Comparison of ENCODE assay signal across 27 cellular contexts in genomic region chr12:132480620-132481132, GRCh38.
"Had no signal": no experiment of that assay in that cellular context is flagged by ENCODE, and none has a peak within 500 bp of the region (broad histone marks: within the 10 kb centered on the region; RNA-seq: fewer than 3 reads in every experiment).

No MANE protein-coding gene starts in this region.

- H3K9ac ChIP-seq: neural progenitor cell had no signal

- H3K4me3 Mint-ChIP-seq: activated naive CD4-positive, alpha-beta T cell treated with anti-CD3 and anti-CD28 coated beads, Interleukin-2, amount 10 ng/mL, durations not matched to agents 7 days and 5 days; activated naive CD8-positive, alpha-beta T cell treated with anti-CD3 and anti-CD28 coated beads, Interleukin-2, amount 10 ng/mL, durations not matched to agents 7 days and 5 days; activated T-helper 1 cell treated with anti-CD3 and anti-CD28 coated beads, Interleukin-12 subunit alpha, Interleukin-12 subunit beta, Interleukin-2, Interleukin-4 antibody, amounts not matched to agents 30 ng/mL and 10 ng/mL and 1 ng/mL, durations not matched to agents 14 hours and 24 hours and 36 hours; brain; natural killer cell; stimulated activated effector memory CD8-positive, alpha-beta T cell treated with anti-CD3 and anti-CD28 coated beads, Interleukin-12 subunit alpha, Interleukin-12 subunit beta, amount 100 ng/mL, for 72 hours; stimulated activated naive CD8-positive, alpha-beta T cell treated with anti-CD3 and anti-CD28 coated beads, Interleukin-15, amount 100 ng/mL, for 72 hours; type B pancreatic cell had no signal

- H3K4me1 ChIP-seq: ascending aorta, esophagus muscularis mucosa, lower lobe of right lung, neural progenitor cell, sigmoid colon, vagina had no signal

- H3K27me3 Mint-ChIP-seq: stimulated activated naive CD8-positive, alpha-beta T cell treated with anti-CD3 and anti-CD28 coated beads, Interleukin-15, amount 100 ng/mL, for 72 hours had no signal

- H2AFZ ChIP-seq: hepatocyte, neural progenitor cell had no signal

- H3K27ac ChIP-seq: ascending aorta, cardiac muscle cell, esophagus muscularis mucosa, hepatocyte, lower lobe of right lung, neural progenitor cell, sigmoid colon, vagina had no signal

- DNase-seq: activated CD4-positive, alpha-beta T cell treated with anti-CD3 and anti-CD28 coated beads for 4 hours; activated CD4-positive, alpha-beta T cell treated with anti-CD3 and anti-CD28 coated beads, Interleukin-2, amount 50 U/mL, for 48 hours; activated CD4-positive, CD25-positive, alpha-beta regulatory T cell; activated CD8-positive, alpha-beta memory T cell treated with anti-CD3 and anti-CD28 coated beads, Interleukin-2, amount 50 U/mL, for 4 hours; activated effector memory CD4-positive, alpha-beta T cell treated with anti-CD3 and anti-CD28 coated beads, Interleukin-2, amount 50 U/mL, for 16 hours; activated naive CD4-positive, alpha-beta T cell treated with anti-CD3 and anti-CD28 coated beads, Interleukin-2, amount 10 ng/mL, durations not matched to agents 7 days and 5 days; activated naive CD8-positive, alpha-beta T cell treated with anti-CD3 and anti-CD28 coated beads, Interleukin-2, amount 10 ng/mL, durations not matched to agents 7 days and 5 days; activated T-cell treated with anti-CD3 and anti-CD28 coated beads, Interleukin-2, amount 50 U/mL, for 1 hour; foreskin melanocyte; lower lobe of right lung; mesendoderm; natural killer cell; sigmoid colon; small intestine; stimulated activated CD4-positive, alpha-beta T cell treated with anti-CD3 and anti-CD28 coated beads, Interleukin-4, amount 100 ng/mL, for 24 hours; stimulated activated naive CD8-positive, alpha-beta T cell treated with anti-CD3 and anti-CD28 coated beads, Interleukin-15, amount 100 ng/mL, for 72 hours; substantia nigra had no signal

- H3K4me3 ChIP-seq: ascending aorta, cardiac muscle cell, esophagus muscularis mucosa, hepatocyte, lower lobe of right lung, neural progenitor cell, sigmoid colon, vagina had no signal

- ATAC-seq: lower lobe of right lung; natural killer cell; stimulated activated effector memory CD8-positive, alpha-beta T cell treated with anti-CD3 and anti-CD28 coated beads, Interleukin-12 subunit alpha, Interleukin-12 subunit beta, amount 100 ng/mL, for 72 hours; stimulated activated naive CD8-positive, alpha-beta T cell treated with anti-CD3 and anti-CD28 coated beads, Interleukin-15, amount 100 ng/mL, for 72 hours had no signal

- H3K9me3 Mint-ChIP-seq: activated naive CD4-positive, alpha-beta T cell treated with anti-CD3 and anti-CD28 coated beads, Interleukin-2, amount 10 ng/mL, durations not matched to agents 7 days and 5 days; activated naive CD8-positive, alpha-beta T cell treated with anti-CD3 and anti-CD28 coated beads, Interleukin-2, amount 10 ng/mL, durations not matched to agents 7 days and 5 days; activated T-helper 1 cell treated with anti-CD3 and anti-CD28 coated beads, Interleukin-12 subunit alpha, Interleukin-12 subunit beta, Interleukin-2, Interleukin-4 antibody, amounts not matched to agents 30 ng/mL and 10 ng/mL and 1 ng/mL, durations not matched to agents 14 hours and 24 hours and 36 hours; natural killer cell; stimulated activated effector memory CD8-positive, alpha-beta T cell treated with anti-CD3 and anti-CD28 coated beads, Interleukin-12 subunit alpha, Interleukin-12 subunit beta, amount 100 ng/mL, for 72 hours; type B pancreatic cell had no signal

- H3K36me3 Mint-ChIP-seq: natural killer cell, type B pancreatic cell had no signal

- H3K36me3 ChIP-seq: ascending aorta, cardiac muscle cell, esophagus muscularis mucosa, lower lobe of right lung, neural progenitor cell, sigmoid colon, vagina had no signal

- H3K27me3 ChIP-seq: ascending aorta, vagina had no signal

- H3K4me2 ChIP-seq: hepatocyte, neural progenitor cell had no signal

- H3K9me3 ChIP-seq: ascending aorta, lower lobe of right lung, sigmoid colon, vagina had no signal

- H3K27ac Mint-ChIP-seq: activated naive CD4-positive, alpha-beta T cell treated with anti-CD3 and anti-CD28 coated beads, Interleukin-2, amount 10 ng/mL, durations not matched to agents 7 days and 5 days; activated T-helper 1 cell treated with anti-CD3 and anti-CD28 coated beads, Interleukin-12 subunit alpha, Interleukin-12 subunit beta, Interleukin-2, Interleukin-4 antibody, amounts not matched to agents 30 ng/mL and 10 ng/mL and 1 ng/mL, durations not matched to agents 14 hours and 24 hours and 36 hours; neural progenitor cell; stimulated activated effector memory CD8-positive, alpha-beta T cell treated with anti-CD3 and anti-CD28 coated beads, Interleukin-12 subunit alpha, Interleukin-12 subunit beta, amount 100 ng/mL, for 72 hours; stimulated activated naive CD8-positive, alpha-beta T cell treated with anti-CD3 and anti-CD28 coated beads, Interleukin-15, amount 100 ng/mL, for 72 hours; type B pancreatic cell had no signal

- H3K4me1 Mint-ChIP-seq: brain had no signal
